In the genomic region with DNA sequence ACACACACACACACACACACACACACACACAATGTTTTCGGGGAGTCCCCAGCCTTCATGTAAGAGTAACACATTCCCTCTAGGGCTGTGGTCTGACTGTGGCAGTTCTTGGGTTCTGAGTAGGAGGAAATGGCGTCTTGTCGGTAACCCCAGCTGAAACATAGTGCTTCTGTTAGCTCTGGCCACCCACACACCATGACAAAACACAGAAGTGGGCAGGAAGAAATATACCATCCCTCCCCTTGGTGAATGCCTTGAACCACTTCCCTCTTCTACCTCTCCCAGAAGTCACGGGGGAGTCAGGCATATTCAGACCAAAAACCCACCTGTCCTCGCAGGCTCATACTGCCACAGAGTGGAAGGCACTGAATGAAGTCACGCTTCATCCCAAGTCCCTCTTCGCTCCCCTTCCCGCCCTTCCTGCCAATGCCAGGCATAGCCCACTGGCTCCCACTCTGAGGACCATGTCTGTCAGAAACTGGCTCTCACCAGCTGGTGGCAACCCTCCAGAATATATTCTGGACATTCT, we compare ENCODE assay signal across 1 cellular context.
TF ChIP-seq lines count a peak whose summit lies in the region.

No MANE protein-coding gene starts in this region.

TF ChIP-seq in GM12878, 131 proteins besides CTCF, POLR2A, EP300 and RAD21 (continued from another document and continues in another):
- TF ChIP-seq, protein P1, sequence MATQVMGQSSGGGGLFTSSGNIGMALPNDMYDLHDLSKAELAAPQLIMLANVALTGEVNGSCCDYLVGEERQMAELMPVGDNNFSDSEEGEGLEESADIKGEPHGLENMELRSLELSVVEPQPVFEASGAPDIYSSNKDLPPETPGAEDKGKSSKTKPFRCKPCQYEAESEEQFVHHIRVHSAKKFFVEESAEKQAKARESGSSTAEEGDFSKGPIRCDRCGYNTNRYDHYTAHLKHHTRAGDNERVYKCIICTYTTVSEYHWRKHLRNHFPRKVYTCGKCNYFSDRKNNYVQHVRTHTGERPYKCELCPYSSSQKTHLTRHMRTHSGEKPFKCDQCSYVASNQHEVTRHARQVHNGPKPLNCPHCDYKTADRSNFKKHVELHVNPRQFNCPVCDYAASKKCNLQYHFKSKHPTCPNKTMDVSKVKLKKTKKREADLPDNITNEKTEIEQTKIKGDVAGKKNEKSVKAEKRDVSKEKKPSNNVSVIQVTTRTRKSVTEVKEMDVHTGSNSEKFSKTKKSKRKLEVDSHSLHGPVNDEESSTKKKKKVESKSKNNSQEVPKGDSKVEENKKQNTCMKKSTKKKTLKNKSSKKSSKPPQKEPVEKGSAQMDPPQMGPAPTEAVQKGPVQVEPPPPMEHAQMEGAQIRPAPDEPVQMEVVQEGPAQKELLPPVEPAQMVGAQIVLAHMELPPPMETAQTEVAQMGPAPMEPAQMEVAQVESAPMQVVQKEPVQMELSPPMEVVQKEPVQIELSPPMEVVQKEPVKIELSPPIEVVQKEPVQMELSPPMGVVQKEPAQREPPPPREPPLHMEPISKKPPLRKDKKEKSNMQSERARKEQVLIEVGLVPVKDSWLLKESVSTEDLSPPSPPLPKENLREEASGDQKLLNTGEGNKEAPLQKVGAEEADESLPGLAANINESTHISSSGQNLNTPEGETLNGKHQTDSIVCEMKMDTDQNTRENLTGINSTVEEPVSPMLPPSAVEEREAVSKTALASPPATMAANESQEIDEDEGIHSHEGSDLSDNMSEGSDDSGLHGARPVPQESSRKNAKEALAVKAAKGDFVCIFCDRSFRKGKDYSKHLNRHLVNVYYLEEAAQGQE (IDR thresholded peaks at IDR 0.05; ENCODE audit: low read depth, low read length): no peak
- no peak for TF ChIP-seq ZNF24 (IDR thresholded peaks at IDR 0.05)
- TF ChIP-seq CHD1 (IDR thresholded peaks at IDR 0.05; ENCODE audit: low read depth, low read length): no peak
- peak; percentile 88 for TF ChIP-seq YY1 (IDR thresholded peaks at IDR 0.05; ENCODE audit: low read depth, low read length)
- no peak for TF ChIP-seq NR2C2 (IDR thresholded peaks at IDR 0.05; ENCODE audit: borderline replicate concordance, control insufficient read depth, insufficient read length, low read depth)
- TF ChIP-seq TBL1XR1 (IDR thresholded peaks at IDR 0.05; ENCODE audit: low read depth, low read length): 0 out of 2 replicates have a peak, but pooled peaks have one; percentile 38
- TF ChIP-seq FOXM1 (IDR thresholded peaks at IDR 0.05; ENCODE audit: low read depth, low read length): 0 out of 2 replicates have a peak, but pooled peaks have one; percentile 57
- TF ChIP-seq GABPA (IDR thresholded peaks at IDR 0.05; ENCODE audit: low read depth): peak; percentile 50; the same call in 1 of the 2 replicates
- TF ChIP-seq IRF5 (IDR thresholded peaks at IDR 0.05; ENCODE audit: borderline replicate concordance): no peak
- TF ChIP-seq ESRRA (IDR thresholded peaks at IDR 0.05; ENCODE audit: low read length): no peak
- TF ChIP-seq, protein P2, sequence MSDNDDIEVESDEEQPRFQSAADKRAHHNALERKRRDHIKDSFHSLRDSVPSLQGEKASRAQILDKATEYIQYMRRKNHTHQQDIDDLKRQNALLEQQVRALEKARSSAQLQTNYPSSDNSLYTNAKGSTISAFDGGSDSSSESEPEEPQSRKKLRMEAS (IDR thresholded peaks at IDR 0.05; ENCODE audit: low read depth, low read length): no peak
- TF ChIP-seq KDM1A (IDR thresholded peaks at IDR 0.05; ENCODE audit: borderline replicate concordance): no peak
- peak; percentile 92 for TF ChIP-seq ATF7 (IDR thresholded peaks at IDR 0.05; ENCODE audit: low read depth)
- no peak for TF ChIP-seq BRCA1 (IDR thresholded peaks at IDR 0.05; ENCODE audit: low read depth, low read length)
- TF ChIP-seq RFX5 (IDR thresholded peaks at IDR 0.05; ENCODE audit: low read depth, low read length): no peak
- no peak for TF ChIP-seq RCOR1 (conservative IDR thresholded peaks at IDR 0.05; ENCODE audit: low read depth, low read length)
- no peak for TF ChIP-seq PRDM15 (CRISPR knock-in tag; IDR thresholded peaks at IDR 0.05)
- no peak for TF ChIP-seq CBX3 (IDR thresholded peaks at IDR 0.05; ENCODE audit: borderline replicate concordance, low read depth)
- TF ChIP-seq, protein P3, sequence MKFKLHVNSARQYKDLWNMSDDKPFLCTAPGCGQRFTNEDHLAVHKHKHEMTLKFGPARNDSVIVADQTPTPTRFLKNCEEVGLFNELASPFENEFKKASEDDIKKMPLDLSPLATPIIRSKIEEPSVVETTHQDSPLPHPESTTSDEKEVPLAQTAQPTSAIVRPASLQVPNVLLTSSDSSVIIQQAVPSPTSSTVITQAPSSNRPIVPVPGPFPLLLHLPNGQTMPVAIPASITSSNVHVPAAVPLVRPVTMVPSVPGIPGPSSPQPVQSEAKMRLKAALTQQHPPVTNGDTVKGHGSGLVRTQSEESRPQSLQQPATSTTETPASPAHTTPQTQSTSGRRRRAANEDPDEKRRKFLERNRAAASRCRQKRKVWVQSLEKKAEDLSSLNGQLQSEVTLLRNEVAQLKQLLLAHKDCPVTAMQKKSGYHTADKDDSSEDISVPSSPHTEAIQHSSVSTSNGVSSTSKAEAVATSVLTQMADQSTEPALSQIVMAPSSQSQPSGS (IDR thresholded peaks at IDR 0.05; ENCODE audit: low read length): peak; percentile 65; the same call in 1 of the 2 replicates
- TF ChIP-seq ATF3 (IDR thresholded peaks at IDR 0.05; ENCODE audit: borderline replicate concordance, extremely low read depth, low read depth, low read length): no peak
- peak; percentile 51; the same call in 1 of the 2 replicates for TF ChIP-seq NR2F1 (conservative IDR thresholded peaks at IDR 0.05)
- TF ChIP-seq IRF3 (IDR thresholded peaks at IDR 0.05): no peak
- TF ChIP-seq MYC (IDR thresholded peaks at IDR 0.05; ENCODE audit: insufficient read depth, insufficient read length, insufficient replicate concordance, low read length, severe bottlenecking): no peak
- TF ChIP-seq SMAD5 (IDR thresholded peaks at IDR 0.05; ENCODE audit: low read depth): no peak
- peak; percentile 20; the same call in 1 of the 2 replicates for TF ChIP-seq TCF12 (IDR thresholded peaks at IDR 0.05; ENCODE audit: low read depth, low read length)
- no peak for TF ChIP-seq PAX8 (IDR thresholded peaks at IDR 0.05)
- peak in 1 of 2 experiments; percentile 79; a peak in 1 of 3 replicates for TF ChIP-seq EGR1 (IDR thresholded peaks at IDR 0.05; ENCODE audit: borderline replicate concordance in 1 of 2, low read depth in 2 of 2, low read length in 2 of 2)
- no peak for TF ChIP-seq ZNF274 (IDR thresholded peaks at IDR 0.05; ENCODE audit: insufficient read depth, insufficient read length)
- TF ChIP-seq HCFC1 (IDR thresholded peaks at IDR 0.05; ENCODE audit: low read length): no peak
- TF ChIP-seq FOXK2 (IDR thresholded peaks at IDR 0.05): no peak
- TF ChIP-seq, protein P4, sequence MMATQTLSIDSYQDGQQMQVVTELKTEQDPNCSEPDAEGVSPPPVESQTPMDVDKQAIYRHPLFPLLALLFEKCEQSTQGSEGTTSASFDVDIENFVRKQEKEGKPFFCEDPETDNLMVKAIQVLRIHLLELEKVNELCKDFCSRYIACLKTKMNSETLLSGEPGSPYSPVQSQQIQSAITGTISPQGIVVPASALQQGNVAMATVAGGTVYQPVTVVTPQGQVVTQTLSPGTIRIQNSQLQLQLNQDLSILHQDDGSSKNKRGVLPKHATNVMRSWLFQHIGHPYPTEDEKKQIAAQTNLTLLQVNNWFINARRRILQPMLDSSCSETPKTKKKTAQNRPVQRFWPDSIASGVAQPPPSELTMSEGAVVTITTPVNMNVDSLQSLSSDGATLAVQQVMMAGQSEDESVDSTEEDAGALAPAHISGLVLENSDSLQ (IDR thresholded peaks at IDR 0.05): no peak
- no peak for TF ChIP-seq NRF1 (conservative IDR thresholded peaks at IDR 0.05; ENCODE audit: low read depth, low read length)
- TF ChIP-seq, protein P5, sequence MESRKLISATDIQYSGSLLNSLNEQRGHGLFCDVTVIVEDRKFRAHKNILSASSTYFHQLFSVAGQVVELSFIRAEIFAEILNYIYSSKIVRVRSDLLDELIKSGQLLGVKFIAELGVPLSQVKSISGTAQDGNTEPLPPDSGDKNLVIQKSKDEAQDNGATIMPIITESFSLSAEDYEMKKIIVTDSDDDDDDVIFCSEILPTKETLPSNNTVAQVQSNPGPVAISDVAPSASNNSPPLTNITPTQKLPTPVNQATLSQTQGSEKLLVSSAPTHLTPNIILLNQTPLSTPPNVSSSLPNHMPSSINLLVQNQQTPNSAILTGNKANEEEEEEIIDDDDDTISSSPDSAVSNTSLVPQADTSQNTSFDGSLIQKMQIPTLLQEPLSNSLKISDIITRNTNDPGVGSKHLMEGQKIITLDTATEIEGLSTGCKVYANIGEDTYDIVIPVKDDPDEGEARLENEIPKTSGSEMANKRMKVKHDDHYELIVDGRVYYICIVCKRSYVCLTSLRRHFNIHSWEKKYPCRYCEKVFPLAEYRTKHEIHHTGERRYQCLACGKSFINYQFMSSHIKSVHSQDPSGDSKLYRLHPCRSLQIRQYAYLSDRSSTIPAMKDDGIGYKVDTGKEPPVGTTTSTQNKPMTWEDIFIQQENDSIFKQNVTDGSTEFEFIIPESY (IDR thresholded peaks at IDR 0.05): no peak
- peak; percentile 53; the same call in 1 of the 2 replicates for TF ChIP-seq PAX5 (IDR thresholded peaks at IDR 0.05; ENCODE audit: borderline replicate concordance, low read depth, low read length)
- TF ChIP-seq NFYA (IDR thresholded peaks at IDR 0.05; ENCODE audit: borderline replicate concordance, low read depth, low read length): no peak
- no peak for TF ChIP-seq ASH2L (IDR thresholded peaks at IDR 0.05; ENCODE audit: borderline replicate concordance, low read depth)
- TF ChIP-seq POU2F2 (IDR thresholded peaks at IDR 0.05; ENCODE audit: borderline replicate concordance, low read depth, low read length): peak; percentile 15; the same call in 1 of the 3 replicates
- TF ChIP-seq ZBED1 (IDR thresholded peaks at IDR 0.05; ENCODE audit: borderline replicate concordance): no peak; the same call in 1 of the 2 replicates
- peak; percentile 95 for TF ChIP-seq NBN (IDR thresholded peaks at IDR 0.05)
- no peak for TF ChIP-seq SIX5 (IDR thresholded peaks at IDR 0.05; ENCODE audit: low read depth, low read length, severe bottlenecking)
- TF ChIP-seq BHLHE40 (IDR thresholded peaks at IDR 0.05; ENCODE audit: borderline replicate concordance in 1 of 2, low read depth in 2 of 2, low read length in 1 of 2): peak; percentile 10 to 66; a peak in 2 of 4 replicates
- TF ChIP-seq E2F4 (IDR thresholded peaks at IDR 0.05; ENCODE audit: low read depth, low read length): no peak
- 0 out of 2 replicates have a peak, but pooled peaks have one; percentile 7 for TF ChIP-seq SIN3A (IDR thresholded peaks at IDR 0.05; ENCODE audit: low read depth, low read length)
- TF ChIP-seq GATAD2B (conservative IDR thresholded peaks at IDR 0.05; ENCODE audit: low read depth): no peak; the same call in none of the 2 replicates
- TF ChIP-seq SUPT20H (IDR thresholded peaks at IDR 0.05; ENCODE audit: borderline replicate concordance, control insufficient read depth, low read depth, low read length): no peak
